Comparison of ENCODE assay signal across 9 cellular contexts in genomic region chr11:69449320-69450063, GRCh38. TPM values are rescaled to one million over a fixed set of nuclear protein-coding genes. Genes with fewer than 3 reads are reported as not detected.
DNase-seq lines count a peak whose midpoint lies in the region; ATAC-seq lines count a peak whose summit lies in the region.
"Had no signal": no experiment of that assay in that cellular context is flagged by ENCODE, and none has a peak within 500 bp of the region (broad histone marks: within the 10 kb centered on the region; RNA-seq: fewer than 3 reads in every experiment).

No MANE protein-coding gene starts in this region.

- ATAC-seq in HG03045 (IDR thresholded peaks at IDR 0.05; ENCODE audit: unreplicated experiment) = no peak
- ATAC-seq: A549 had no signal

- no peak overlapping the region for H3K4me3 Mint-ChIP-seq in activated CD4-positive, alpha-beta T cell treated with anti-CD3 and anti-CD28 coated beads, Interleukin-2, amount 10 ng/mL, durations not matched to agents 24 days and 14 days

- no peak overlapping the region for H3K27ac Mint-ChIP-seq in activated CD4-positive, alpha-beta T cell treated with anti-CD3 and anti-CD28 coated beads, Interleukin-2, amount 10 ng/mL, durations not matched to agents 24 days and 14 days

- intact Hi-C loops in activated CD4-positive, alpha-beta T cell treated with anti-CD3 and anti-CD28 coated beads, Interleukin-2, amount 10 ng/mL, durations not matched to agents 24 days and 14 days (cut with micrococcal nuclease) = loop anchor here (10.0 kb wide), 1 partner anchor 95 kb away; no protein-coding TSS in a partner anchor

- DNase-seq in NOMO-1 (lab: John Stamatoyannopoulos, UW; ENCODE audit: unreplicated experiment in 2 of 2) (peak; percentile 10 to 24), NOMO-1 treated with dmso at 0.1 percent for 144 hours (lab: John Stamatoyannopoulos, UW; ENCODE audit: unreplicated experiment) (no peak), dermis microvascular lymphatic vessel endothelial cell (ENCODE audit: low read depth in 2 of 2) (peak; percentile 94), lung microvascular endothelial cell (ENCODE audit: low read depth in 2 of 2) (peak; percentile 91 to 97), NCI-H748 (lab: John Stamatoyannopoulos, UW; ENCODE audit: unreplicated experiment) (no peak)
- no peak for DNase-seq in activated CD4-positive, alpha-beta T cell treated with anti-CD3 and anti-CD28 coated beads, Interleukin-2, amount 10 ng/mL, durations not matched to agents 24 days and 14 days
- DNase-seq in activated CD4-positive, CD25-positive, alpha-beta regulatory T cell treated with anti-CD3 and anti-CD28 coated beads, Interleukin-2, amount 50 U/mL, for 72 hours = no peak

- H3K9me3 Mint-ChIP-seq in activated CD4-positive, alpha-beta T cell treated with anti-CD3 and anti-CD28 coated beads, Interleukin-2, amount 10 ng/mL, durations not matched to agents 24 days and 14 days = peaks cover 6% of the 10 kb centered on the region

- H3K4me1 Mint-ChIP-seq in activated CD4-positive, alpha-beta T cell treated with anti-CD3 and anti-CD28 coated beads, Interleukin-2, amount 10 ng/mL, durations not matched to agents 24 days and 14 days = no peaks in the 10 kb centered on the region

- peaks cover 19% of the 10 kb centered on the region for H3K27me3 Mint-ChIP-seq in activated CD4-positive, alpha-beta T cell treated with anti-CD3 and anti-CD28 coated beads, Interleukin-2, amount 10 ng/mL, durations not matched to agents 24 days and 14 days

- H3K36me3 Mint-ChIP-seq in activated CD4-positive, alpha-beta T cell treated with anti-CD3 and anti-CD28 coated beads, Interleukin-2, amount 10 ng/mL, durations not matched to agents 24 days and 14 days (ENCODE audit: low read depth) = no peaks in the 10 kb centered on the region

RNA-seq across cellular contexts. Expression of gene LINC01488, which starts 32.0 kb away (rescaled TPM):
- total RNA-seq in dermis microvascular lymphatic vessel endothelial cell (under 0.01 TPM in 1 of 2 replicates, not detected in the other), lung microvascular endothelial cell (under 0.01 TPM in 1 of 2 replicates, not detected in the other)
- not detected in 2 replicates for total RNA-seq in activated CD4-positive, alpha-beta T cell treated with anti-CD3 and anti-CD28 coated beads, Interleukin-2, amount 10 ng/mL, durations not matched to agents 24 days and 14 days

Comparison
In these comparisons a context has a peak if more than half of its experiments do, and no peak if none do; other contexts are left out.
1. DNase-seq: peak in NOMO-1 (2 of 2), dermis microvascular lymphatic vessel endothelial cell (2 of 2) and lung microvascular endothelial cell (2 of 2); none in NOMO-1 treated with dmso at 0.1 percent for 144 hours (single experiment), NCI-H748 (single experiment), activated CD4-positive, alpha-beta T cell treated with anti-CD3 and anti-CD28 coated beads, Interleukin-2, amount 10 ng/mL, durations not matched to agents 24 days and 14 days (single experiment) and activated CD4-positive, CD25-positive, alpha-beta regulatory T cell treated with anti-CD3 and anti-CD28 coated beads, Interleukin-2, amount 50 U/mL, for 72 hours (single experiment).